15 cellular contexts compared by ENCODE assay signal in the genomic region with DNA sequence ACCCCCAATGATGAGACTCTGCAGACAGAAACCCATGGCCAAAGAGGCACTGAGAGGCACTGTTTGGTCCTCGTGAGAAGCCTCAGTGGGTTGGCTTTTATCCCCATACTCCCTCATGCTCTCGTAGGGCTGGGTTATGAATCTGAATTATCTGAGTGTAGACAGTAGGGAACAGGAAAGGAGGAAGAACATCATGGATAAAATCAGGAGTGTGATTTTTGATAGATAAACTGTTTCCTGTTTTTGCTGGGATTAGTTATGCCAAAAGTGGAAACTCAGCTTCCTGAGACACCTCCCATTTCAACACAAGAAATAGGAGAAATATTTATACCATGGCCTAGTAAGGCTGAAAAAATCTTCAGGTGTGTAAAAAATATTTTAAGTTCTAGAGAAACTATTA.
DNase-seq lines count a peak whose midpoint lies in the region; ATAC-seq and TF ChIP-seq lines count a peak whose summit lies in the region.
"Had no signal": no experiment of that assay in that cellular context is flagged by ENCODE, and none has a peak within 500 bp of the region (broad histone marks: within the 10 kb centered on the region; RNA-seq: fewer than 3 reads in every experiment).

No MANE protein-coding gene starts in this region.

- H3K4me1 Mint-ChIP-seq in endothelial cell (ENCODE audit: unreplicated experiment): peaks cover 26% of the 10 kb centered on the region
- H3K4me1 Mint-ChIP-seq: B cell, GM23338 had no signal

- H3K27me3 ChIP-seq in left ventricle myocardium inferior (ENCODE audit: low read depth): no peaks in the 10 kb centered on the region
- H3K27me3 ChIP-seq: BLaER1 treated with 17β-estradiol and CSF1 and Interleukin-3, amounts not matched to agents 10 nM and 100 nM had no signal

- peak overlapping the region; percentile 6 for H3K27ac ChIP-seq in left ventricle myocardium inferior (replicated peaks)
- H3K27ac ChIP-seq: BLaER1 treated with 17β-estradiol and CSF1 and Interleukin-3, amounts not matched to agents 10 nM and 100 nM; HL-60 had no signal

- H3K27me3 Mint-ChIP-seq in endothelial cell (ENCODE audit: unreplicated experiment): peaks cover 16% of the 10 kb centered on the region

- no peak overlapping the region for H3K4me3 ChIP-seq in left ventricle myocardium inferior
- H3K4me3 ChIP-seq: BLaER1 treated with 17β-estradiol and CSF1 and Interleukin-3, amounts not matched to agents 10 nM and 100 nM; GM23338 had no signal

- H3K4me1 ChIP-seq in left ventricle myocardium inferior: peaks cover 40% of the 10 kb centered on the region

- TF ChIP-seq CTCF in left ventricle myocardium inferior (IDR thresholded peaks at IDR 0.05; ENCODE audit: borderline replicate concordance): no peak
- no peak for TF ChIP-seq CTCF in endothelial cell (IDR thresholded peaks at IDR 0.05; ENCODE audit: unreplicated experiment)

- ATAC-seq in Right ventricle myocardium inferior (no peak), HG03565 (IDR thresholded peaks at IDR 0.05; ENCODE audit: unreplicated experiment) (no peak), GM19452 (IDR thresholded peaks at IDR 0.05; ENCODE audit: unreplicated experiment) (no peak)
- ATAC-seq: CD8-positive, alpha-beta T cell; GM23338 had no signal

- DNase-seq in left ventricle myocardium inferior: no peak
- DNase-seq in Right ventricle myocardium inferior (ENCODE audit: missing footprints): no peak
- DNase-seq in endothelial cell (ENCODE audit: low spot score): no peak
- no peak for DNase-seq in NCI-H2196 (lab: John Stamatoyannopoulos, UW; ENCODE audit: unreplicated experiment)
- DNase-seq: 8988T; CD8-positive, alpha-beta T cell; COR-L47; HCEC 1CT had no signal

- no peaks in the 10 kb centered on the region for H3K36me3 ChIP-seq in left ventricle myocardium inferior
- H3K36me3 ChIP-seq: BLaER1 treated with 17β-estradiol and CSF1 and Interleukin-3, amounts not matched to agents 10 nM and 100 nM had no signal

- H3K4me3 Mint-ChIP-seq in endothelial cell (ENCODE audit: unreplicated experiment): peak overlapping the region; percentile 22
- H3K4me3 Mint-ChIP-seq: B cell; CD8-positive, alpha-beta T cell; GM23338 had no signal

- intact Hi-C loops in left ventricle myocardium inferior (cut with micrococcal nuclease): no loop called here
- intact Hi-C loops in Right ventricle myocardium inferior (cut with DNase I): no loop called here

- no peak overlapping the region for H3K27ac Mint-ChIP-seq in endothelial cell (ENCODE audit: unreplicated experiment)
- H3K27ac Mint-ChIP-seq: B cell; CD8-positive, alpha-beta T cell; GM23338 had no signal

- no peaks in the 10 kb centered on the region for H3K9me3 Mint-ChIP-seq in endothelial cell (ENCODE audit: unreplicated experiment)
- H3K9me3 Mint-ChIP-seq: CD8-positive, alpha-beta T cell had no signal

- no peaks in the 10 kb centered on the region for H3K9me3 ChIP-seq in left ventricle myocardium inferior (replicated peaks)

- peaks cover 30% of the 10 kb centered on the region for H3K36me3 Mint-ChIP-seq in endothelial cell (ENCODE audit: low read depth, unreplicated experiment)
- H3K36me3 Mint-ChIP-seq: CD8-positive, alpha-beta T cell had no signal

TF ChIP-seq in PFSK-1, 5 proteins besides CTCF, POLR2A, EP300 and RAD21:
- TF ChIP-seq TAF1 (IDR thresholded peaks at IDR 0.05; ENCODE audit: borderline replicate concordance, insufficient read depth, low read length) (peak; percentile 29; the same call in 1 of the 2 replicates), POLR2AphosphoS5 (IDR thresholded peaks at IDR 0.05; ENCODE audit: low read depth, low read length) (no peak), FOXP2 (optimal IDR thresholded peaks at IDR 0.05; ENCODE audit: borderline replicate concordance, extremely low read depth, extremely low read length, insufficient read depth) (no peak), SIN3A (IDR thresholded peaks at IDR 0.05; ENCODE audit: borderline replicate concordance, insufficient read depth, low read length) (no peak)
- TF ChIP-seq, protein P1, sequence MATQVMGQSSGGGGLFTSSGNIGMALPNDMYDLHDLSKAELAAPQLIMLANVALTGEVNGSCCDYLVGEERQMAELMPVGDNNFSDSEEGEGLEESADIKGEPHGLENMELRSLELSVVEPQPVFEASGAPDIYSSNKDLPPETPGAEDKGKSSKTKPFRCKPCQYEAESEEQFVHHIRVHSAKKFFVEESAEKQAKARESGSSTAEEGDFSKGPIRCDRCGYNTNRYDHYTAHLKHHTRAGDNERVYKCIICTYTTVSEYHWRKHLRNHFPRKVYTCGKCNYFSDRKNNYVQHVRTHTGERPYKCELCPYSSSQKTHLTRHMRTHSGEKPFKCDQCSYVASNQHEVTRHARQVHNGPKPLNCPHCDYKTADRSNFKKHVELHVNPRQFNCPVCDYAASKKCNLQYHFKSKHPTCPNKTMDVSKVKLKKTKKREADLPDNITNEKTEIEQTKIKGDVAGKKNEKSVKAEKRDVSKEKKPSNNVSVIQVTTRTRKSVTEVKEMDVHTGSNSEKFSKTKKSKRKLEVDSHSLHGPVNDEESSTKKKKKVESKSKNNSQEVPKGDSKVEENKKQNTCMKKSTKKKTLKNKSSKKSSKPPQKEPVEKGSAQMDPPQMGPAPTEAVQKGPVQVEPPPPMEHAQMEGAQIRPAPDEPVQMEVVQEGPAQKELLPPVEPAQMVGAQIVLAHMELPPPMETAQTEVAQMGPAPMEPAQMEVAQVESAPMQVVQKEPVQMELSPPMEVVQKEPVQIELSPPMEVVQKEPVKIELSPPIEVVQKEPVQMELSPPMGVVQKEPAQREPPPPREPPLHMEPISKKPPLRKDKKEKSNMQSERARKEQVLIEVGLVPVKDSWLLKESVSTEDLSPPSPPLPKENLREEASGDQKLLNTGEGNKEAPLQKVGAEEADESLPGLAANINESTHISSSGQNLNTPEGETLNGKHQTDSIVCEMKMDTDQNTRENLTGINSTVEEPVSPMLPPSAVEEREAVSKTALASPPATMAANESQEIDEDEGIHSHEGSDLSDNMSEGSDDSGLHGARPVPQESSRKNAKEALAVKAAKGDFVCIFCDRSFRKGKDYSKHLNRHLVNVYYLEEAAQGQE (IDR thresholded peaks at IDR 0.05; ENCODE audit: insufficient read depth in 1 of 2, low read depth in 2 of 2, low read length in 2 of 2): no peak
